In the genomic region with DNA sequence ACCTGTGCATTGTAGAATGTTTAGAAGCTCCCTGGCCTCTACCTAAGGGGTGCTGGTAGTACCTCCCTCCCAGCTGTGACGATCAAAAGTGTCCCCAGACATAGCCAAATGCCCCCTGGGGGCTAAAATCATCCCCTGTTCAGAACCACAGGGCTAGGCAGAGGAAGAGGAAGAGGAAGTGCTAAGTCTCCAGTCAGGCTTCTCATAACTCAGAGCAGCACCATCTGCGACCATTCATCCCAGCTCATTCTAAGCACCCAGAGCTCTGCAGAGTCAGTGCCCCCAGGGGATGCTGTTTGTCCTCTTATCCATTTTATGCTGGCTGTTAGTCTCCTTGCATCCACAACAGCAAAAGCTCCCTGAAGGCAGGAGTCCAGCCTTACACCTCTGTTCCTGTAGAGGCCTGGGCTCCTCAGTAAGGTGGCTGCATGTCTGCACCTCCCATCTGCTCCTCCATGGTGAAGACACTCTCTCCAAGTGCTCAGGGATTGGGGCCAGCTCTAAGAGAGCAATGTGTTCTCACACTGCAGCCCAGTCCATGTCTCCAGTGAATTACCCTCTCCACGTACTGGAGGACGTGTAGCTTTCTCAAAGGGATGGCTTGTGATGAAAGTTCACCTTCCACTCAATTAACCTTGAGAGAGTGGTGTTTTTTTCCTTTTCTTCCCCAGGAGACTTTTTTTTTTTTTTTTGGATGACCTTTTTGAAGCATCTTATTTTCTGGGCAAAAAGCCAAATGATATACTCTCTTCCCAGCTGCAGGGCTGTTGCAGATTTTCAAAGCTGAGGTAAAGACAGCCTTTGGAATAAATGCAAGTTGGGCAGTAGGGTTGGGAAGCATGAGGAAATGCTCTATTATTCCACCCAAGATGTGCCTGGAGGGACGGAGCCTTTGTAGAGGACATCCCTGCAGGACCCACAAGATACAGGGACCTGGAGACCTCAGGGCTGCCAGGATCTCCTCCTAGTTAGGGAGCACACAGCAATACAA, we compare ENCODE assay signal across 11 cellular contexts.
DNase-seq lines count a peak whose midpoint lies in the region; ATAC-seq and TF ChIP-seq lines count a peak whose summit lies in the region.
"Had no signal": no experiment of that assay in that cellular context is flagged by ENCODE, and none has a peak within 500 bp of the region (broad histone marks: within the 10 kb centered on the region; RNA-seq: fewer than 3 reads in every experiment).

No MANE protein-coding gene starts in this region.

- intact Hi-C loops in right lobe of liver (cut with DNase I): no loop called here

- no peak overlapping the region for H3K27ac ChIP-seq in foreskin keratinocyte
- no peak overlapping the region for H3K27ac ChIP-seq in right lobe of liver
- H3K27ac ChIP-seq: body of pancreas had no signal

- no peaks in the 10 kb centered on the region for H3K36me3 ChIP-seq in BE2C
- no peaks in the 10 kb centered on the region for H3K36me3 ChIP-seq in right lobe of liver

- whole genome bisulfite sequencing in right lobe of liver (ENCODE audit: insufficient coverage, low coverage, low lambda C conversion rate, missing lambda C conversion rate): 63% methylated on average over 2 of the region's 5 CpGs

- H3K9me3 ChIP-seq in BE2C (no peaks in the 10 kb centered on the region), right lobe of liver (no peaks in the 10 kb centered on the region)
- H3K9me3 ChIP-seq: body of pancreas had no signal

- H3K4me3 ChIP-seq in BE2C (ENCODE audit: low read depth, low read length) (no peak overlapping the region), right lobe of liver (no peak overlapping the region)
- H3K4me3 ChIP-seq: body of pancreas had no signal

- TF ChIP-seq CTCF in BE2C (IDR thresholded peaks at IDR 0.05; ENCODE audit: low read depth, low read length) (no peak), foreskin keratinocyte (conservative IDR thresholded peaks at IDR 0.05) (peak; percentile 9), right lobe of liver (IDR thresholded peaks at IDR 0.05) (no peak)

- H3K4me1 ChIP-seq in BE2C (no peaks in the 10 kb centered on the region), foreskin keratinocyte (no peaks in the 10 kb centered on the region), right lobe of liver (no peaks in the 10 kb centered on the region)
- H3K4me1 ChIP-seq: body of pancreas had no signal

- ATAC-seq in GM21717 (IDR thresholded peaks at IDR 0.05; ENCODE audit: unreplicated experiment): peak; percentile 92
- no peak for ATAC-seq in foreskin keratinocyte
- no peak for ATAC-seq in right lobe of liver
- ATAC-seq: activated T-cell treated with anti-CD3 and anti-CD28 coated beads, Interleukin-2, amount 50 U/mL, for 4 hours; body of pancreas had no signal

- no peaks in the 10 kb centered on the region for H3K27me3 ChIP-seq in BE2C
- H3K27me3 ChIP-seq in foreskin keratinocyte: no peaks in the 10 kb centered on the region
- H3K27me3 ChIP-seq in right lobe of liver: no peaks in the 10 kb centered on the region
- H3K27me3 ChIP-seq: body of pancreas had no signal

- peak; percentile 16 for DNase-seq in BE2C
- DNase-seq in NCI-H69 (lab: John Stamatoyannopoulos, UW): peak; percentile 84
- no peak for DNase-seq in foreskin keratinocyte
- DNase-seq in activated T-cell treated with anti-CD3 and anti-CD28 coated beads, Interleukin-2, amount 50 U/mL, for 1 hour: no peak
- no peak for DNase-seq in activated T-cell treated with anti-CD3 and anti-CD28 coated beads for 4 hours
- DNase-seq in T-helper 2 cell: no peak
- no peak for DNase-seq in right lobe of liver
- DNase-seq: activated T-cell treated with anti-CD3 and anti-CD28 coated beads, Interleukin-2, amount 50 U/mL, for 4 hours; MM.1S had no signal

- TF ChIP-seq POLR2A in right lobe of liver (IDR thresholded peaks at IDR 0.05): no peak

Comparison
In these comparisons a context has a peak if more than half of its experiments do, and no peak if none do; other contexts are left out.
1. DNase-seq: peak in BE2C (single experiment) and NCI-H69 (single experiment); none in foreskin keratinocyte (0 of 2), activated T-cell treated with anti-CD3 and anti-CD28 coated beads, Interleukin-2, amount 50 U/mL, for 1 hour (single experiment), activated T-cell treated with anti-CD3 and anti-CD28 coated beads for 4 hours (single experiment), T-helper 2 cell (0 of 5) and right lobe of liver (0 of 3).